38 cellular contexts compared by ENCODE assay signal in the genomic region with DNA sequence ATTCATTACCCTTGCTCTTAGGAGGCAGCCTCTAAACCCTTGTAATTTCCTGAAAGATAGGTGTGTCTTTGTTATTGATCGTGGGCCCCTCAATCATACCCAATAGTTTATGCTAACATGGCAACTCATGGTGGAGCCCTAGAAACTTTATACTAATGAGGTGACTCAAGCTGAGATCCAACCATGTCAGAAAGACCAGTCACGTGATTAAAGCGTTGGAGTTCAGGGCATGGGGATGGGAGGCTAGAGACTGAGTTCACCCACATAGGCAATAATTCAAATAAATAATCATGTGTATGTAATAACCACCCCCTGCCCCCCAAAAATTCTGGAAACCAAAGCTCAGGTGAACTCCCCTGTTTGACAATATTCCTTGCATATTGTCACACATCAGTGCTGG.
"Had no signal": no experiment of that assay in that cellular context is flagged by ENCODE, and none has a peak within 500 bp of the region (broad histone marks: within the 10 kb centered on the region; RNA-seq: fewer than 3 reads in every experiment).

No MANE protein-coding gene starts in this region.

- H3K36me3 Mint-ChIP-seq: activated naive CD4-positive, alpha-beta T cell treated with anti-CD3 and anti-CD28 coated beads, Interleukin-2, amount 10 ng/mL, durations not matched to agents 7 days and 5 days; activated naive CD4-positive, alpha-beta T cell treated with anti-CD3 and anti-CD28 coated beads, Interleukin-2, amount 50 U/mL, for 24 hours; activated naive CD8-positive, alpha-beta T cell; activated naive CD8-positive, alpha-beta T cell treated with anti-CD3 and anti-CD28 coated beads for 36 hours; activated naive CD8-positive, alpha-beta T cell treated with anti-CD3 and anti-CD28 coated beads, Interleukin-2, amount 10 ng/mL, durations not matched to agents 7 days and 5 days had no signal

- DNase-seq: activated effector memory CD4-positive, alpha-beta T cell treated with anti-CD3 and anti-CD28 coated beads, Interleukin-2, amount 50 U/mL, for 16 hours; activated effector memory CD4-positive, alpha-beta T cell treated with Interleukin-2 at 50 U/mL for 16 hours; activated gamma-delta T cell; activated gamma-delta T cell treated with Interleukin-2 at 50 U/mL for 16 hours; activated naive CD4-positive, alpha-beta T cell; activated naive CD4-positive, alpha-beta T cell treated with anti-CD3 and anti-CD28 coated beads for 36 hours; activated naive CD4-positive, alpha-beta T cell treated with anti-CD3 and anti-CD28 coated beads, Interleukin-2, amount 10 ng/mL, durations not matched to agents 7 days and 5 days; activated naive CD4-positive, alpha-beta T cell treated with anti-CD3 and anti-CD28 coated beads, Interleukin-2, amount 50 U/mL, for 16 hours; activated naive CD4-positive, alpha-beta T cell treated with Interleukin-2 at 50 U/mL for 16 hours; activated naive CD8-positive, alpha-beta T cell treated with anti-CD3 and anti-CD28 coated beads for 36 hours; activated naive CD8-positive, alpha-beta T cell treated with anti-CD3 and anti-CD28 coated beads, Interleukin-2, amount 10 ng/mL, durations not matched to agents 7 days and 5 days; activated naive CD8-positive, alpha-beta T cell treated with anti-CD3 and anti-CD28 coated beads, Interleukin-2, amount 50 U/mL, for 24 hours; activated T-cell treated with anti-CD3 and anti-CD28 coated beads, Interleukin-2, amount 50 U/mL, for 1 hour; activated T-cell treated with anti-CD3 and anti-CD28 coated beads, Interleukin-2, amount 50 U/mL, for 24 hours; activated T-cell treated with anti-CD3 and anti-CD28 coated beads, Interleukin-2, amount 50 U/mL, for 4 hours; activated T-cell treated with anti-CD3 and anti-CD28 coated beads, Interleukin-2, amount 50 U/mL, for 48 hours; activated T-cell treated with anti-CD3 and anti-CD28 coated beads, Interleukin-2, amount 50 U/mL, for 72 hours; adrenal gland; amniotic stem cell; amygdala; anterior cingulate cortex; aorta; body of pancreas; brain microvascular endothelial cell; caudate nucleus; central memory CD4-positive, alpha-beta T cell; cerebellar nuclear complex had no signal

- H3K4me3 ChIP-seq: adrenal gland, ascending aorta, body of pancreas, breast epithelium, cardiac muscle cell had no signal

- H3K4me1 ChIP-seq: adrenal gland, ascending aorta, body of pancreas, breast epithelium had no signal

- H3K27ac ChIP-seq: adrenal gland, ascending aorta, body of pancreas, brain microvascular endothelial cell, breast epithelium, cardiac muscle cell had no signal

- H3K36me3 ChIP-seq: adrenal gland, ascending aorta, brain microvascular endothelial cell, breast epithelium, cardiac muscle cell had no signal

- H3K9me3 Mint-ChIP-seq: activated naive CD8-positive, alpha-beta T cell treated with anti-CD3 and anti-CD28 coated beads, Interleukin-2, amount 10 ng/mL, durations not matched to agents 7 days and 5 days had no signal

- H3K27me3 ChIP-seq: adrenal gland, ascending aorta, body of pancreas, brain microvascular endothelial cell, breast epithelium, cardiac muscle cell had no signal

- ATAC-seq: activated naive CD8-positive, alpha-beta T cell treated with anti-CD3 and anti-CD28 coated beads, Interleukin-2, amount 50 U/mL, for 24 hours; activated T-cell treated with anti-CD3 and anti-CD28 coated beads, Interleukin-2, amount 50 U/mL, for 4 hours; activated T-cell treated with anti-CD3 and anti-CD28 coated beads, Interleukin-2, amount 50 U/mL, for 72 hours; activated T-helper 17 cell treated with anti-CD3 and anti-CD28 coated beads, Interleukin-2, amount 50 U/mL, for 72 hours; body of pancreas had no signal

- H3K27ac Mint-ChIP-seq: activated naive CD4-positive, alpha-beta T cell treated with anti-CD3 and anti-CD28 coated beads for 36 hours; activated naive CD4-positive, alpha-beta T cell treated with anti-CD3 and anti-CD28 coated beads, Interleukin-2, amount 10 ng/mL, durations not matched to agents 7 days and 5 days; activated naive CD4-positive, alpha-beta T cell treated with anti-CD3 and anti-CD28 coated beads, Interleukin-2, amount 50 U/mL, for 24 hours; activated naive CD8-positive, alpha-beta T cell; activated naive CD8-positive, alpha-beta T cell treated with anti-CD3 and anti-CD28 coated beads for 36 hours; activated naive CD8-positive, alpha-beta T cell treated with anti-CD3 and anti-CD28 coated beads, Interleukin-2, amount 10 ng/mL, durations not matched to agents 7 days and 5 days; activated naive CD8-positive, alpha-beta T cell treated with anti-CD3 and anti-CD28 coated beads, Interleukin-2, amount 50 U/mL, for 24 hours; activated T-cell treated with anti-CD3 and anti-CD28 coated beads, Interleukin-2, amount 50 U/mL, for 24 hours; activated T-cell treated with anti-CD3 and anti-CD28 coated beads, Interleukin-2, amount 50 U/mL, for 72 hours; activated T-helper 1 cell treated with anti-CD3 and anti-CD28 coated beads, Interleukin-12 subunit alpha, Interleukin-12 subunit beta, Interleukin-2, Interleukin-4 antibody, amounts not matched to agents 30 ng/mL and 10 ng/mL and 1 ng/mL, durations not matched to agents 14 hours and 24 hours and 36 hours; activated T-helper 17 cell treated with anti-CD3 and anti-CD28 coated beads, Interleukin-2, amount 50 U/mL, for 72 hours; activated T-helper 2 cell treated with anti-CD3 and anti-CD28 coated beads, Interferon-gamma antibody, Interleukin-2, Interleukin-4, amounts not matched to agents 10 μg/mL and 5 μg/mL and 100 μg/mL, durations not matched to agents 14 hours and 24 hours and 36 hours; brain had no signal

- H3K9me3 ChIP-seq: adrenal gland, ascending aorta, body of pancreas had no signal

- FAIRE-seq: astrocyte, bronchial epithelial cell had no signal
